In the genomic region with DNA sequence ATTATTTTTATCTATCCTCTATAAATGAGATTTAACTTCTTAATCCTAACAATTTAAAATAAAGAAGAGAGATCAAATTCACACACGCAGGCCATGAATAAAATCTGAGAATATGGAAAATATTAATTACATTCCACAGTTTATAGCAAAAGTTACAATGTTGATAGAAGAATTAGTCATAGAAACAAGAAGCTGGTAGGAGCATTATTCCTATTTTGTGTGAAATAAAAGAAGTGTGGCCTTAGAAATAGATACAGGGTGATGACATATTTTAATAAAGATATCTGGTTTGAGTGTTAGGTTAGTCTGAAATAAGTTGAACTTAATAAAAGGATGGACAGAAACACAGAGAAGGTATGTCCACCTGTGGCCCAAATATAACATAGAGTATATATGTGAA, we compare ENCODE assay signal across 7 cellular contexts.
"Had no signal": no experiment of that assay in that cellular context is flagged by ENCODE, and none has a peak within 500 bp of the region (broad histone marks: within the 10 kb centered on the region; RNA-seq: fewer than 3 reads in every experiment).

No MANE protein-coding gene starts in this region.

- H3K9ac ChIP-seq: GM23248 had no signal

- H3K36me3 ChIP-seq: HAP-1 had no signal

- DNase-seq: GM23248, GOT3, H7, IMR-90 had no signal

- H3K9me3 ChIP-seq: HAP-1 had no signal

- H3K27ac ChIP-seq: GM23248 had no signal

- H3K4me3 ChIP-seq: GM23248, HAP-1, K562 had no signal

- FAIRE-seq: HTR-8/SVneo, K562 had no signal

- H2AFZ ChIP-seq: GM23248 had no signal

- H3K4me1 ChIP-seq: HAP-1 had no signal
